In genomic region chr1:44485933-44486475, GRCh38 we compare ENCODE assay signal across 13 cellular contexts.
DNase-seq lines count a peak whose midpoint lies in the region; ATAC-seq and TF ChIP-seq lines count a peak whose summit lies in the region.
"Had no signal": no experiment of that assay in that cellular context is flagged by ENCODE, and none has a peak within 500 bp of the region (broad histone marks: within the 10 kb centered on the region; RNA-seq: fewer than 3 reads in every experiment).

No MANE protein-coding gene starts in this region.

- POLR2A ChIA-PET in HEK293 (lab: Yijun Ruan, JAX): no interaction called here

- DNase-seq in SJSA1 (ENCODE audit: low read depth in 1 of 2, low spot score in 2 of 2) (no peak), right cardiac atrium (no peak), spleen (no peak), posterior vena cava (ENCODE audit: low spot score) (no peak), LoVo (ENCODE audit: low spot score) (no peak)
- DNase-seq: lower lobe of right lung, NCI-H345, T-helper 17 cell, testis had no signal

- WGBS in right cardiac atrium: 53% methylated on average over 5 of the region's 5 CpGs
- WGBS in spleen, 5 donors: 31 to 37% (median 33%) methylated on average over 5 of the region's 5 CpGs

- no peak for TF ChIP-seq POLR2A in spleen (IDR thresholded peaks at IDR 0.05)

- TF ChIP-seq CTCF in HEK293 (tag by site-specific recombination; IDR thresholded peaks at IDR 0.05): no peak
- no peak for TF ChIP-seq CTCF in spleen (IDR thresholded peaks at IDR 0.05 in 8 of 11, conservative IDR thresholded peaks at IDR 0.05 in 3 of 11)

- H3K4me1 ChIP-seq in HEK293 (ENCODE audit: control insufficient read depth, insufficient read depth, low read length) (peaks cover 5% of the 10 kb centered on the region; the same call in 1 of the 2 replicates), SJSA1 (replicated peaks) (peaks cover 25% of the 10 kb centered on the region), right cardiac atrium (ENCODE audit: control insufficient read depth, insufficient read depth, low read length) (peaks cover 5% of the 10 kb centered on the region), spleen (peaks cover 0 to 28% (median 6%) of the 10 kb centered on the region in 6 donors)

- H3K27me3 ChIP-seq in SJSA1 (replicated peaks): no peaks in the 10 kb centered on the region; the same call in 1 of the 2 replicates
- no peaks in the 10 kb centered on the region for H3K27me3 ChIP-seq in right cardiac atrium (ENCODE audit: control insufficient read depth, insufficient read depth)
- H3K27me3 ChIP-seq in spleen (replicated peaks in 1 of 7): peaks cover 0 to 54% (median 3%) of the 10 kb centered on the region in 7 donors
- H3K27me3 ChIP-seq: testis had no signal

- no peaks in the 10 kb centered on the region for H3K9me3 ChIP-seq in HEK293 (ENCODE audit: control insufficient read depth, insufficient read depth, low read depth, low read length)
- no peaks in the 10 kb centered on the region for H3K9me3 ChIP-seq in SJSA1 (replicated peaks)
- no peaks in the 10 kb centered on the region for H3K9me3 ChIP-seq in right cardiac atrium (ENCODE audit: control insufficient read depth, low read length)
- peaks cover 0 to 2% (median 0%) of the 10 kb centered on the region in 8 donors for H3K9me3 ChIP-seq in spleen
- H3K9me3 ChIP-seq: lower lobe of right lung, testis had no signal

- ATAC-seq in right cardiac atrium (peak in 1 of 2 donors; percentile 41), GM19351 (IDR thresholded peaks at IDR 0.05; ENCODE audit: unreplicated experiment) (no peak), GM21360 (IDR thresholded peaks at IDR 0.05; ENCODE audit: unreplicated experiment) (no peak)
- ATAC-seq: esophagus mucosa, T-helper 17 cell had no signal

- no peak overlapping the region for H3K4me3 ChIP-seq in HEK293 (ENCODE audit: low read depth, low read length)
- no peak overlapping the region for H3K4me3 ChIP-seq in SJSA1
- H3K4me3 ChIP-seq in right cardiac atrium (ENCODE audit: low read length): no peak overlapping the region
- H3K4me3 ChIP-seq in spleen: no peak overlapping the region
- H3K4me3 ChIP-seq: lower lobe of right lung, testis had no signal

- H3K36me3 ChIP-seq in HEK293 (ENCODE audit: control insufficient read depth in 2 of 2, insufficient read depth in 1 of 2, low read length in 2 of 2) (no peaks in the 10 kb centered on the region), SJSA1 (no peaks in the 10 kb centered on the region), spleen (no peaks in the 10 kb centered on the region)
- H3K36me3 ChIP-seq: lower lobe of right lung had no signal

- H3K27ac ChIP-seq in HEK293 (ENCODE audit: extremely low read depth, low read depth, low read length): no peak overlapping the region
- peak overlapping the region; percentile 59 for H3K27ac ChIP-seq in SJSA1
- peak overlapping the region; percentile 90 for H3K27ac ChIP-seq in right cardiac atrium (ENCODE audit: low read length)
- H3K27ac ChIP-seq in spleen: peak overlapping the region in 6 of 8 donors; percentile 30 to 86 (median 65)
- H3K27ac ChIP-seq: lower lobe of right lung, testis had no signal

- intact Hi-C loops in right cardiac atrium (cut with DNase I): no loop called here
- intact Hi-C loops in spleen (cut with DNase I; ENCODE audit: low total_unique reads): no loop called here
- intact Hi-C loops in posterior vena cava (cut with DNase I): no loop called here

- CTCF ChIA-PET in HEK293 (lab: Yijun Ruan, JAX): interaction anchor here (1.2 kb wide), 1 partner anchor 108 kb away, joined by 4 read pairs; no protein-coding TSS in a partner anchor

TF ChIP-seq in HEK293, 187 proteins besides CTCF, POLR2A, EP300 and RAD21 (continues in another document):
- TF ChIP-seq SCRT1 (tag by site-specific recombination; IDR thresholded peaks at IDR 0.05; ENCODE audit: borderline replicate concordance) (peak; percentile 5; the same call in 1 of the 2 replicates), ZNF791 (tag by site-specific recombination; IDR thresholded peaks at IDR 0.05) (no peak), PRDM1 (tag by site-specific recombination; IDR thresholded peaks at IDR 0.05) (peak; percentile 25; the same call in 1 of the 2 replicates), ZFHX2 (tag by site-specific recombination; conservative IDR thresholded peaks at IDR 0.05) (no peak), ZNF677 (tag by site-specific recombination; IDR thresholded peaks at IDR 0.05) (no peak), ZNF223 (tag by site-specific recombination; IDR thresholded peaks at IDR 0.05) (no peak), ZNF639 (tag by site-specific recombination; IDR thresholded peaks at IDR 0.05) (no peak; the same call in 1 of the 2 replicates), ZNF114 (tag by site-specific recombination; IDR thresholded peaks at IDR 0.05) (no peak), PATZ1 (tag by site-specific recombination; IDR thresholded peaks at IDR 0.05) (0 out of 2 replicates have a peak, but pooled peaks have one; percentile 4), GFI1B (tag by site-specific recombination; IDR thresholded peaks at IDR 0.05) (no peak), ZNF324 (tag by site-specific recombination; IDR thresholded peaks at IDR 0.05) (no peak), ZXDB (tag by site-specific recombination; IDR thresholded peaks at IDR 0.05) (0 out of 2 replicates have a peak, but pooled peaks have one; percentile 20), ZNF501 (tag by site-specific recombination; IDR thresholded peaks at IDR 0.05) (0 out of 2 replicates have a peak, but pooled peaks have one; percentile 1), KLF16 (tag by site-specific recombination; IDR thresholded peaks at IDR 0.05) (0 out of 2 replicates have a peak, but pooled peaks have one; percentile 6), ZNF664 (tag by site-specific recombination; IDR thresholded peaks at IDR 0.05) (no peak)
- TF ChIP-seq, protein P1, sequence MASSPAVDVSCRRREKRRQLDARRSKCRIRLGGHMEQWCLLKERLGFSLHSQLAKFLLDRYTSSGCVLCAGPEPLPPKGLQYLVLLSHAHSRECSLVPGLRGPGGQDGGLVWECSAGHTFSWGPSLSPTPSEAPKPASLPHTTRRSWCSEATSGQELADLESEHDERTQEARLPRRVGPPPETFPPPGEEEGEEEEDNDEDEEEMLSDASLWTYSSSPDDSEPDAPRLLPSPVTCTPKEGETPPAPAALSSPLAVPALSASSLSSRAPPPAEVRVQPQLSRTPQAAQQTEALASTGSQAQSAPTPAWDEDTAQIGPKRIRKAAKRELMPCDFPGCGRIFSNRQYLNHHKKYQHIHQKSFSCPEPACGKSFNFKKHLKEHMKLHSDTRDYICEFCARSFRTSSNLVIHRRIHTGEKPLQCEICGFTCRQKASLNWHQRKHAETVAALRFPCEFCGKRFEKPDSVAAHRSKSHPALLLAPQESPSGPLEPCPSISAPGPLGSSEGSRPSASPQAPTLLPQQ (tag by site-specific recombination; IDR thresholded peaks at IDR 0.05): 0 out of 2 replicates have a peak, but pooled peaks have one; percentile 2
- TF ChIP-seq, protein P2, sequence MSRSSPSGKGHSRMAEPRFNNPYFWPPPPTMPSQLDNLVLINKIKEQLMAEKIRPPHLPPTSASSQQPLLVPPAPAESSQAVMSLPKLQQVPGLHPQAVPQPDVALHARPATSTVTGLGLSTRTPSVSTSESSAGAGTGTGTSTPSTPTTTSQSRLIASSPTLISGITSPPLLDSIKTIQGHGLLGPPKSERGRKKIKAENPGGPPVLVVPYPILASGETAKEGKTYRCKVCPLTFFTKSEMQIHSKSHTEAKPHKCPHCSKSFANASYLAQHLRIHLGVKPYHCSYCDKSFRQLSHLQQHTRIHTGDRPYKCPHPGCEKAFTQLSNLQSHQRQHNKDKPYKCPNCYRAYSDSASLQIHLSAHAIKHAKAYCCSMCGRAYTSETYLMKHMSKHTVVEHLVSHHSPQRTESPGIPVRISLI (tag by site-specific recombination; IDR thresholded peaks at IDR 0.05): no peak
- TF ChIP-seq, protein P3, sequence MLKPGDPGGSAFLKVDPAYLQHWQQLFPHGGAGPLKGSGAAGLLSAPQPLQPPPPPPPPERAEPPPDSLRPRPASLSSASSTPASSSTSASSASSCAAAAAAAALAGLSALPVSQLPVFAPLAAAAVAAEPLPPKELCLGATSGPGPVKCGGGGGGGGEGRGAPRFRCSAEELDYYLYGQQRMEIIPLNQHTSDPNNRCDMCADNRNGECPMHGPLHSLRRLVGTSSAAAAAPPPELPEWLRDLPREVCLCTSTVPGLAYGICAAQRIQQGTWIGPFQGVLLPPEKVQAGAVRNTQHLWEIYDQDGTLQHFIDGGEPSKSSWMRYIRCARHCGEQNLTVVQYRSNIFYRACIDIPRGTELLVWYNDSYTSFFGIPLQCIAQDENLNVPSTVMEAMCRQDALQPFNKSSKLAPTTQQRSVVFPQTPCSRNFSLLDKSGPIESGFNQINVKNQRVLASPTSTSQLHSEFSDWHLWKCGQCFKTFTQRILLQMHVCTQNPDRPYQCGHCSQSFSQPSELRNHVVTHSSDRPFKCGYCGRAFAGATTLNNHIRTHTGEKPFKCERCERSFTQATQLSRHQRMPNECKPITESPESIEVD (tag by site-specific recombination; IDR thresholded peaks at IDR 0.05): peak; percentile 6; the same call in 1 of the 2 replicates
